1 cellular context compared by ENCODE assay signal in the genomic region with DNA sequence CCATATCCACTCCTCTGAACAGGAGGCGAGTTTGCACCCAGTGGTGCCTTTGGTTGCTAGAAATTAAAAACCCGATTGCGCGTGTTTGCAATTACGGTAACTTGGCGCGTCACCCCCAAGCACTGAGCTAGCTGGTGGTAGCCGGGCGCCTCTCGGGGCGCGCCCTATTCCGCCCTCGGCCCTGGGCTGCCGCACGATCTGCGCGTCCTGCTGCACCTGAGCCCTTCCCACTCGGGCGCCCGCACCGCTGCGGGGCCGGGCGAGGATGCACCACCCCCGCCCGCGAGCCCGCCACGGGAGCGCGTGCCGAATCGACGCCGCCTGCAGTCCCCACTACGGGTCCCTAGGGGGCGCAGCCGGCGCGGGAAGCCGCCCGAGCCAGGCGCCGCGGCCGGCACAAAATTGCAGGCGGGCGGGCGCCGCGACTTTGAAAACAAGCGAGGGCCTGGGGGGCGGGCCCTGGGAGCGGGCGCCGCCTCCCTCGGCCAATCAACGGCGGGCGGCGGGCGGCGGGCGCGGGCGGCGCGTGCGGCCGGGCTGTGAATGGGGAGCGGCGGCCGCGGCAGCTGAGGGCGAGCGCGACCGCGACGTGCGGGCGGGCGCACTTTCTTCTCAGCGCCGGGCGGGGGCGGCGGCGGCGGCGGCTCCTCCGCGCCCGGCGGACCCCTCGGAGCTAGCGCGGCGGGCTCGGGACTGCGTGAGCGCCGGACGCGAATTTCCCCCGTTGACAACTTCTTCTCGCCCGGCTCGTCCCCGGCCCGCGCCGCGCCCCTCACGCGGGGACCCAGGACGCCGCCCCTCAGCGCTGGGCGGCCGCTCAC.
A peak's percentile ranks its signal among the peaks of the same experiment; 100 is the strongest.
TF ChIP-seq lines count a peak whose summit lies in the region.

A gene with protein sequence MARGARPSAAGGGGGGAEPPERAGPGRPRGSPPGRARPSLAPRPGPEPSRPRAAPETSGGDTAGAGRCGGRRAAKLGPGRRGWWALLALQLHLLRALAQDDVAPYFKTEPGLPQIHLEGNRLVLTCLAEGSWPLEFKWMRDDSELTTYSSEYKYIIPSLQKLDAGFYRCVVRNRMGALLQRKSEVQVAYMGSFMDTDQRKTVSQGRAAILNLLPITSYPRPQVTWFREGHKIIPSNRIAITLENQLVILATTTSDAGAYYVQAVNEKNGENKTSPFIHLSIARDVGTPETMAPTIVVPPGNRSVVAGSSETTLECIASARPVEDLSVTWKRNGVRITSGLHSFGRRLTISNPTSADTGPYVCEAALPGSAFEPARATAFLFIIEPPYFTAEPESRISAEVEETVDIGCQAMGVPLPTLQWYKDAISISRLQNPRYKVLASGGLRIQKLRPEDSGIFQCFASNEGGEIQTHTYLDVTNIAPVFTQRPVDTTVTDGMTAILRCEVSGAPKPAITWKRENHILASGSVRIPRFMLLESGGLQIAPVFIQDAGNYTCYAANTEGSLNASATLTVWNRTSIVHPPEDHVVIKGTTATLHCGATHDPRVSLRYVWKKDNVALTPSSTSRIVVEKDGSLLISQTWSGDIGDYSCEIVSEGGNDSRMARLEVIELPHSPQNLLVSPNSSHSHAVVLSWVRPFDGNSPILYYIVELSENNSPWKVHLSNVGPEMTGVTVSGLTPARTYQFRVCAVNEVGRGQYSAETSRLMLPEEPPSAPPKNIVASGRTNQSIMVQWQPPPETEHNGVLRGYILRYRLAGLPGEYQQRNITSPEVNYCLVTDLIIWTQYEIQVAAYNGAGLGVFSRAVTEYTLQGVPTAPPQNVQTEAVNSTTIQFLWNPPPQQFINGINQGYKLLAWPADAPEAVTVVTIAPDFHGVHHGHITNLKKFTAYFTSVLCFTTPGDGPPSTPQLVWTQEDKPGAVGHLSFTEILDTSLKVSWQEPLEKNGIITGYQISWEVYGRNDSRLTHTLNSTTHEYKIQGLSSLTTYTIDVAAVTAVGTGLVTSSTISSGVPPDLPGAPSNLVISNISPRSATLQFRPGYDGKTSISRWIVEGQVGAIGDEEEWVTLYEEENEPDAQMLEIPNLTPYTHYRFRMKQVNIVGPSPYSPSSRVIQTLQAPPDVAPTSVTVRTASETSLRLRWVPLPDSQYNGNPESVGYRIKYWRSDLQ (N-terminal part only) (plus strand): TSS at position 602 of the 821 bp plus-strand sequence. CDS start 335 bp downstream, outside the sequence.

TF ChIP-seq in GM12878, 131 proteins besides CTCF, POLR2A, EP300 and RAD21 (continued from another document):
- TF ChIP-seq, protein P1, sequence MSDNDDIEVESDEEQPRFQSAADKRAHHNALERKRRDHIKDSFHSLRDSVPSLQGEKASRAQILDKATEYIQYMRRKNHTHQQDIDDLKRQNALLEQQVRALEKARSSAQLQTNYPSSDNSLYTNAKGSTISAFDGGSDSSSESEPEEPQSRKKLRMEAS (IDR thresholded peaks at IDR 0.05; ENCODE audit: low read depth, low read length), result peak; percentile 46; the same call in 1 of the 2 replicates
- TF ChIP-seq CHD2 (IDR thresholded peaks at IDR 0.05; ENCODE audit: borderline replicate concordance, low read depth, low read length) (no peak), TAF1 (IDR thresholded peaks at IDR 0.05; ENCODE audit: borderline replicate concordance, low read depth, low read length) (no peak), YY1 (IDR thresholded peaks at IDR 0.05; ENCODE audit: low read depth, low read length) (peak; percentile 60; the same call in 1 of the 2 replicates), SREBF1 (IDR thresholded peaks at IDR 0.05; ENCODE audit: low read length) (no peak), GABPA (IDR thresholded peaks at IDR 0.05; ENCODE audit: low read depth) (no peak), JUNB (IDR thresholded peaks at IDR 0.05) (no peak), MEF2B (IDR thresholded peaks at IDR 0.05; ENCODE audit: partially characterized antibody, poor library complexity, severe bottlenecking) (no peak)
- TF ChIP-seq, protein P2, sequence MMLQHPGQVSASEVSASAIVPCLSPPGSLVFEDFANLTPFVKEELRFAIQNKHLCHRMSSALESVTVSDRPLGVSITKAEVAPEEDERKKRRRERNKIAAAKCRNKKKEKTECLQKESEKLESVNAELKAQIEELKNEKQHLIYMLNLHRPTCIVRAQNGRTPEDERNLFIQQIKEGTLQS (IDR thresholded peaks at IDR 0.05; ENCODE audit: borderline replicate concordance, extremely low read depth, low read depth, low read length), result no peak
- TF ChIP-seq, protein P3, sequence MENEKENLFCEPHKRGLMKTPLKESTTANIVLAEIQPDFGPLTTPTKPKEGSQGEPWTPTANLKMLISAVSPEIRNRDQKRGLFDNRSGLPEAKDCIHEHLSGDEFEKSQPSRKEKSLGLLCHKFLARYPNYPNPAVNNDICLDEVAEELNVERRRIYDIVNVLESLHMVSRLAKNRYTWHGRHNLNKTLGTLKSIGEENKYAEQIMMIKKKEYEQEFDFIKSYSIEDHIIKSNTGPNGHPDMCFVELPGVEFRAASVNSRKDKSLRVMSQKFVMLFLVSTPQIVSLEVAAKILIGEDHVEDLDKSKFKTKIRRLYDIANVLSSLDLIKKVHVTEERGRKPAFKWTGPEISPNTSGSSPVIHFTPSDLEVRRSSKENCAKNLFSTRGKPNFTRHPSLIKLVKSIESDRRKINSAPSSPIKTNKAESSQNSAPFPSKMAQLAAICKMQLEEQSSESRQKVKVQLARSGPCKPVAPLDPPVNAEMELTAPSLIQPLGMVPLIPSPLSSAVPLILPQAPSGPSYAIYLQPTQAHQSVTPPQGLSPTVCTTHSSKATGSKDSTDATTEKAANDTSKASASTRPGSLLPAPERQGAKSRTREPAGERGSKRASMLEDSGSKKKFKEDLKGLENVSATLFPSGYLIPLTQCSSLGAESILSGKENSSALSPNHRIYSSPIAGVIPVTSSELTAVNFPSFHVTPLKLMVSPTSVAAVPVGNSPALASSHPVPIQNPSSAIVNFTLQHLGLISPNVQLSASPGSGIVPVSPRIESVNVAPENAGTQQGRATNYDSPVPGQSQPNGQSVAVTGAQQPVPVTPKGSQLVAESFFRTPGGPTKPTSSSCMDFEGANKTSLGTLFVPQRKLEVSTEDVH (IDR thresholded peaks at IDR 0.05; ENCODE audit: low read depth, partially characterized antibody), result no peak
- TF ChIP-seq, protein P4, sequence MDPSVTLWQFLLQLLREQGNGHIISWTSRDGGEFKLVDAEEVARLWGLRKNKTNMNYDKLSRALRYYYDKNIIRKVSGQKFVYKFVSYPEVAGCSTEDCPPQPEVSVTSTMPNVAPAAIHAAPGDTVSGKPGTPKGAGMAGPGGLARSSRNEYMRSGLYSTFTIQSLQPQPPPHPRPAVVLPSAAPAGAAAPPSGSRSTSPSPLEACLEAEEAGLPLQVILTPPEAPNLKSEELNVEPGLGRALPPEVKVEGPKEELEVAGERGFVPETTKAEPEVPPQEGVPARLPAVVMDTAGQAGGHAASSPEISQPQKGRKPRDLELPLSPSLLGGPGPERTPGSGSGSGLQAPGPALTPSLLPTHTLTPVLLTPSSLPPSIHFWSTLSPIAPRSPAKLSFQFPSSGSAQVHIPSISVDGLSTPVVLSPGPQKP (IDR thresholded peaks at IDR 0.05; ENCODE audit: low read depth, low read length), result no peak
